2 cellular contexts compared by ENCODE assay signal in the genomic region with DNA sequence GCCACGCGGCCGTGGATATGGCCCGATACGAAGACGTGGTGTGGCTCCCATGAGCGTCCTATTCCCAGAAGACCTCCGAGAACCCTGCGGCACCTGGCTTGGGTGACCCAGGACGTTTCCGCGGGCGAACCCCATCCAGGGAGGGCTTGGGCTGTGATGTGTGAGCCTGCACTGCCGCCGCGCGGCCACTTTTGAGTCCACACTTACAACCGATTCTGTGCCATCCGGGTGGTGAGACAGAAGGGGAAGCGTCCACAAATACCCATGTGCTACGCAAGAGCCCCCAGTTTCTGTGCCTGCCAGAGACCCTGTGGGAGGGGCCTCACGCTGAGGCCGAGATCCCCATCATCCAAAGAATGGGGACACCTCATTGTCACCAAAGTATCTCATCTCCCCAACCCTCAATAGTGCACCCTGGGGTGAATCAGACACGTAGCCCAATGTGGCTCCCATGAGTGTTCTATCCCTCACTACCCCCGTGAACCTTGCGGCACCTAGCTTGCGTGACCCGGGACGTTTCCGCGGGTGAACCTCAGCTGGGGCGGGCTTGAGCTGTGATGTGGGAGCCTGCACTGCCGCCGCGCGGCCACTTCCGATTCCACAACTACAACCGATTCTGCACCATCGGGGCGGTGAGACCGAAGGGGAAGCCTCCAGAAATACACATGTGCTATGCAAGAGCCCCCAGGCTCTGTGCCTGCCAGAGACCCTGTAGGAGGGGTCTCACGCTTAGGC.
TF ChIP-seq lines count a peak whose summit lies in the region.

No MANE protein-coding gene starts in this region.

TF ChIP-seq in SK-N-SH treated with all-trans-retinoic acid at 6 μM for 48 hours, 23 proteins besides CTCF, POLR2A, EP300 and RAD21:
- TF ChIP-seq ZNF8 (CRISPR knock-in tag; IDR thresholded peaks at IDR 0.05) (no peak), TCF4 (CRISPR knock-in tag; IDR thresholded peaks at IDR 0.05; ENCODE audit: borderline replicate concordance) (no peak), GLIS3 (CRISPR knock-in tag; IDR thresholded peaks at IDR 0.05) (no peak), ISL1 (CRISPR knock-in tag; IDR thresholded peaks at IDR 0.05) (no peak), ZFP30 (CRISPR knock-in tag; IDR thresholded peaks at IDR 0.05) (no peak), ZNF565 (CRISPR knock-in tag; conservative IDR thresholded peaks at IDR 0.05; ENCODE audit: low read depth) (no peak)
- TF ChIP-seq, protein P1, sequence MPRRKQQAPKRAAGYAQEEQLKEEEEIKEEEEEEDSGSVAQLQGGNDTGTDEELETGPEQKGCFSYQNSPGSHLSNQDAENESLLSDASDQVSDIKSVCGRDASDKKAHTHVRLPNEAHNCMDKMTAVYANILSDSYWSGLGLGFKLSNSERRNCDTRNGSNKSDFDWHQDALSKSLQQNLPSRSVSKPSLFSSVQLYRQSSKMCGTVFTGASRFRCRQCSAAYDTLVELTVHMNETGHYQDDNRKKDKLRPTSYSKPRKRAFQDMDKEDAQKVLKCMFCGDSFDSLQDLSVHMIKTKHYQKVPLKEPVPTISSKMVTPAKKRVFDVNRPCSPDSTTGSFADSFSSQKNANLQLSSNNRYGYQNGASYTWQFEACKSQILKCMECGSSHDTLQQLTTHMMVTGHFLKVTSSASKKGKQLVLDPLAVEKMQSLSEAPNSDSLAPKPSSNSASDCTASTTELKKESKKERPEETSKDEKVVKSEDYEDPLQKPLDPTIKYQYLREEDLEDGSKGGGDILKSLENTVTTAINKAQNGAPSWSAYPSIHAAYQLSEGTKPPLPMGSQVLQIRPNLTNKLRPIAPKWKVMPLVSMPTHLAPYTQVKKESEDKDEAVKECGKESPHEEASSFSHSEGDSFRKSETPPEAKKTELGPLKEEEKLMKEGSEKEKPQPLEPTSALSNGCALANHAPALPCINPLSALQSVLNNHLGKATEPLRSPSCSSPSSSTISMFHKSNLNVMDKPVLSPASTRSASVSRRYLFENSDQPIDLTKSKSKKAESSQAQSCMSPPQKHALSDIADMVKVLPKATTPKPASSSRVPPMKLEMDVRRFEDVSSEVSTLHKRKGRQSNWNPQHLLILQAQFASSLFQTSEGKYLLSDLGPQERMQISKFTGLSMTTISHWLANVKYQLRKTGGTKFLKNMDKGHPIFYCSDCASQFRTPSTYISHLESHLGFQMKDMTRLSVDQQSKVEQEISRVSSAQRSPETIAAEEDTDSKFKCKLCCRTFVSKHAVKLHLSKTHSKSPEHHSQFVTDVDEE (CRISPR knock-in tag; IDR thresholded peaks at IDR 0.05): no peak
- TF ChIP-seq, protein P2, sequence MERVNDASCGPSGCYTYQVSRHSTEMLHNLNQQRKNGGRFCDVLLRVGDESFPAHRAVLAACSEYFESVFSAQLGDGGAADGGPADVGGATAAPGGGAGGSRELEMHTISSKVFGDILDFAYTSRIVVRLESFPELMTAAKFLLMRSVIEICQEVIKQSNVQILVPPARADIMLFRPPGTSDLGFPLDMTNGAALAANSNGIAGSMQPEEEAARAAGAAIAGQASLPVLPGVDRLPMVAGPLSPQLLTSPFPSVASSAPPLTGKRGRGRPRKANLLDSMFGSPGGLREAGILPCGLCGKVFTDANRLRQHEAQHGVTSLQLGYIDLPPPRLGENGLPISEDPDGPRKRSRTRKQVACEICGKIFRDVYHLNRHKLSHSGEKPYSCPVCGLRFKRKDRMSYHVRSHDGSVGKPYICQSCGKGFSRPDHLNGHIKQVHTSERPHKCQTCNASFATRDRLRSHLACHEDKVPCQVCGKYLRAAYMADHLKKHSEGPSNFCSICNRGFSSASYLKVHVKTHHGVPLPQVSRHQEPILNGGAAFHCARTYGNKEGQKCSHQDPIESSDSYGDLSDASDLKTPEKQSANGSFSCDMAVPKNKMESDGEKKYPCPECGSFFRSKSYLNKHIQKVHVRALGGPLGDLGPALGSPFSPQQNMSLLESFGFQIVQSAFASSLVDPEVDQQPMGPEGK (CRISPR knock-in tag; IDR thresholded peaks at IDR 0.05; ENCODE audit: borderline replicate concordance): no peak
- TF ChIP-seq, protein P3, sequence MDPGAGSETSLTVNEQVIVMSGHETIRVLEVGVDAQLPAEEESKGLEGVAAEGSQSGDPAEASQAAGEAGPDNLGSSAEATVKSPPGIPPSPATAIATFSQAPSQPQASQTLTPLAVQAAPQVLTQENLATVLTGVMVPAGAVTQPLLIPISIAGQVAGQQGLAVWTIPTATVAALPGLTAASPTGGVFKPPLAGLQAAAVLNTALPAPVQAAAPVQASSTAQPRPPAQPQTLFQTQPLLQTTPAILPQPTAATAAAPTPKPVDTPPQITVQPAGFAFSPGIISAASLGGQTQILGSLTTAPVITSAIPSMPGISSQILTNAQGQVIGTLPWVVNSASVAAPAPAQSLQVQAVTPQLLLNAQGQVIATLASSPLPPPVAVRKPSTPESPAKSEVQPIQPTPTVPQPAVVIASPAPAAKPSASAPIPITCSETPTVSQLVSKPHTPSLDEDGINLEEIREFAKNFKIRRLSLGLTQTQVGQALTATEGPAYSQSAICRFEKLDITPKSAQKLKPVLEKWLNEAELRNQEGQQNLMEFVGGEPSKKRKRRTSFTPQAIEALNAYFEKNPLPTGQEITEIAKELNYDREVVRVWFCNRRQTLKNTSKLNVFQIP (CRISPR knock-in tag; IDR thresholded peaks at IDR 0.05; ENCODE audit: borderline replicate concordance, low read depth): no peak

TF ChIP-seq in SK-N-SH, 30 proteins besides CTCF, POLR2A, EP300 and RAD21:
- no peak for TF ChIP-seq NRF1 (IDR thresholded peaks at IDR 0.05; ENCODE audit: low read depth, low read length)
- TF ChIP-seq SIN3A (IDR thresholded peaks at IDR 0.05; ENCODE audit: borderline replicate concordance, low read depth, low read length): no peak
- TF ChIP-seq TAF1 (IDR thresholded peaks at IDR 0.05; ENCODE audit: borderline replicate concordance, low read depth, low read length): no peak
- TF ChIP-seq SMC3 (IDR thresholded peaks at IDR 0.05; ENCODE audit: low read depth, low read length): no peak
- TF ChIP-seq FOSL2 (IDR thresholded peaks at IDR 0.05; ENCODE audit: borderline replicate concordance, low read depth): no peak
- no peak for TF ChIP-seq RCOR1 (IDR thresholded peaks at IDR 0.05; ENCODE audit: low read length)
- no peak for TF ChIP-seq GATA2 (CRISPR knock-in tag; IDR thresholded peaks at IDR 0.05)
- no peak for TF ChIP-seq TCF12 (IDR thresholded peaks at IDR 0.05)
- no peak for TF ChIP-seq YY1 (IDR thresholded peaks at IDR 0.05; ENCODE audit: low read depth)
- no peak for TF ChIP-seq MXI1 (IDR thresholded peaks at IDR 0.05; ENCODE audit: low read depth, low read length)
- TF ChIP-seq, protein P4, sequence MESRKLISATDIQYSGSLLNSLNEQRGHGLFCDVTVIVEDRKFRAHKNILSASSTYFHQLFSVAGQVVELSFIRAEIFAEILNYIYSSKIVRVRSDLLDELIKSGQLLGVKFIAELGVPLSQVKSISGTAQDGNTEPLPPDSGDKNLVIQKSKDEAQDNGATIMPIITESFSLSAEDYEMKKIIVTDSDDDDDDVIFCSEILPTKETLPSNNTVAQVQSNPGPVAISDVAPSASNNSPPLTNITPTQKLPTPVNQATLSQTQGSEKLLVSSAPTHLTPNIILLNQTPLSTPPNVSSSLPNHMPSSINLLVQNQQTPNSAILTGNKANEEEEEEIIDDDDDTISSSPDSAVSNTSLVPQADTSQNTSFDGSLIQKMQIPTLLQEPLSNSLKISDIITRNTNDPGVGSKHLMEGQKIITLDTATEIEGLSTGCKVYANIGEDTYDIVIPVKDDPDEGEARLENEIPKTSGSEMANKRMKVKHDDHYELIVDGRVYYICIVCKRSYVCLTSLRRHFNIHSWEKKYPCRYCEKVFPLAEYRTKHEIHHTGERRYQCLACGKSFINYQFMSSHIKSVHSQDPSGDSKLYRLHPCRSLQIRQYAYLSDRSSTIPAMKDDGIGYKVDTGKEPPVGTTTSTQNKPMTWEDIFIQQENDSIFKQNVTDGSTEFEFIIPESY (IDR thresholded peaks at IDR 0.05; ENCODE audit: borderline replicate concordance, low read depth): no peak
- TF ChIP-seq ELF1 (IDR thresholded peaks at IDR 0.05): no peak
- no peak for TF ChIP-seq EZH2phosphoT487 (IDR thresholded peaks at IDR 0.05; ENCODE audit: borderline replicate concordance, low read depth)
- TF ChIP-seq FOXJ3 (CRISPR knock-in tag; IDR thresholded peaks at IDR 0.05): no peak
- TF ChIP-seq, protein P5, sequence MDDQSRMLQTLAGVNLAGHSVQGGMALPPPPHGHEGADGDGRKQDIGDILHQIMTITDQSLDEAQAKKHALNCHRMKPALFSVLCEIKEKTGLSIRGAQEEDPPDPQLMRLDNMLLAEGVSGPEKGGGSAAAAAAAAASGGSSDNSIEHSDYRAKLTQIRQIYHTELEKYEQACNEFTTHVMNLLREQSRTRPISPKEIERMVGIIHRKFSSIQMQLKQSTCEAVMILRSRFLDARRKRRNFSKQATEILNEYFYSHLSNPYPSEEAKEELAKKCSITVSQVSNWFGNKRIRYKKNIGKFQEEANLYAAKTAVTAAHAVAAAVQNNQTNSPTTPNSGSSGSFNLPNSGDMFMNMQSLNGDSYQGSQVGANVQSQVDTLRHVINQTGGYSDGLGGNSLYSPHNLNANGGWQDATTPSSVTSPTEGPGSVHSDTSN (IDR thresholded peaks at IDR 0.05): no peak
TF ChIP-seq in SK-N-SH: peak in this region for 0.
